In the genomic region with DNA sequence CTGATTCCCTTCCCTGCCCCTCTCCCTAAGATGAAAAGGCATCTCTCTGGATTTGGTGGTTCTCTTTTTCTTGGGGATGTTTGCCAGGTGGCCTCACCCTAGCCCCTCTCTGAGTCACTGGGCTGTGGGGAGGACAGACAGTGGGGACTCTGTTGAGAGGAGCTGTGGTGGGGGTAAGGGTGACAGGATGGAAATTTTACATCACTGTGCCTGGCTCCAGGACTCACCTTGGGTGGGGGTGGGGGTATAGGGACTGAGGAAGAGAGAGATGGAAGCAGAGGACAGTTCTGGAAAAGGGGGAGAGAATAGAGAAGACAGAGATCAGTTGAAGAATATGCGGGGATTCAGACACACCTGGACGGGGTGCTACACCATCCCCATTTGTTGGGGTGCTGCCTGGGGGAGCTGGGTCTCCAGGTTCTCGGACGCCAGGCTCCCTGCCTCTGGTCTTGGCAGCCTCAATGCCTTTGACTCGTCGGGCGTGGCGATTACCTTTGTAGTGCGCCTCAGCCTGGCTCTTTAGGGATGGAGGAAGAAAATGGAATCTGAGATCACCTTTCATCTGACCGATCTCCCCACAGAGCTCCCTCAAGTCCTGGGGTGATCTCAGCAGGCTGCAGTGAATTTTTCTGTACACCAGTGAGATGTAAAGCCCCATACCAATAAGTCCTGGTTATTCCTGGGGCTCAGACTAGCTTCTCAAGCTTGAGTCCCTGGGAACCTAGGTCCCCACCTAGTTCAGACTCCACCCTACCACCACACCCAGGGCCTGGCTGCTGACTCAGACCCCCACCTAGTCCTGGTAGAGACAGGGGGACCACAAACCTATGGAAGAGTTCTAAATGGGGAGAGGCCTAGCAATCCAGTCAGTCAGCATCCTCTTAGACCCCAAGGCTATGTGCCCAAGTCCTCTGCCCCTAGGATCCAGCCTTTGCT, we compare ENCODE assay signal across 3 cellular contexts.
TF ChIP-seq lines count a peak whose summit lies in the region.

No MANE protein-coding gene starts in this region.

TF ChIP-seq in A549, 52 proteins besides CTCF, POLR2A, EP300 and RAD21:
- TF ChIP-seq NR3C1 (IDR thresholded peaks at IDR 0.05), result no peak
- no peak for TF ChIP-seq MAFK (IDR thresholded peaks at IDR 0.05; ENCODE audit: partially characterized antibody)
- no peak for TF ChIP-seq PHF8 (IDR thresholded peaks at IDR 0.05; ENCODE audit: borderline replicate concordance, low read depth)
- no peak for TF ChIP-seq CHD2 (IDR thresholded peaks at IDR 0.05; ENCODE audit: low read length, partially characterized antibody)
- TF ChIP-seq ZNF302 (CRISPR knock-in tag; IDR thresholded peaks at IDR 0.05), result no peak
- TF ChIP-seq SREBF2 (IDR thresholded peaks at IDR 0.05), result no peak
- no peak for TF ChIP-seq TP53 (CRISPR knock-in tag; IDR thresholded peaks at IDR 0.05)

TF ChIP-seq in HEK293, 187 proteins besides CTCF, POLR2A, EP300 and RAD21:
- TF ChIP-seq GLIS1 (tag by site-specific recombination; IDR thresholded peaks at IDR 0.05), result peak; percentile 96
- no peak for TF ChIP-seq RBAK (tag by site-specific recombination; IDR thresholded peaks at IDR 0.05)
- TF ChIP-seq GLIS2 (tag by site-specific recombination; IDR thresholded peaks at IDR 0.05), result peak; percentile 41; the same call in 1 of the 2 replicates
- TF ChIP-seq, protein P1, sequence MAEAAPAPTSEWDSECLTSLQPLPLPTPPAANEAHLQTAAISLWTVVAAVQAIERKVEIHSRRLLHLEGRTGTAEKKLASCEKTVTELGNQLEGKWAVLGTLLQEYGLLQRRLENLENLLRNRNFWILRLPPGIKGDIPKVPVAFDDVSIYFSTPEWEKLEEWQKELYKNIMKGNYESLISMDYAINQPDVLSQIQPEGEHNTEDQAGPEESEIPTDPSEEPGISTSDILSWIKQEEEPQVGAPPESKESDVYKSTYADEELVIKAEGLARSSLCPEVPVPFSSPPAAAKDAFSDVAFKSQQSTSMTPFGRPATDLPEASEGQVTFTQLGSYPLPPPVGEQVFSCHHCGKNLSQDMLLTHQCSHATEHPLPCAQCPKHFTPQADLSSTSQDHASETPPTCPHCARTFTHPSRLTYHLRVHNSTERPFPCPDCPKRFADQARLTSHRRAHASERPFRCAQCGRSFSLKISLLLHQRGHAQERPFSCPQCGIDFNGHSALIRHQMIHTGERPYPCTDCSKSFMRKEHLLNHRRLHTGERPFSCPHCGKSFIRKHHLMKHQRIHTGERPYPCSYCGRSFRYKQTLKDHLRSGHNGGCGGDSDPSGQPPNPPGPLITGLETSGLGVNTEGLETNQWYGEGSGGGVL (tag by site-specific recombination; IDR thresholded peaks at IDR 0.05), result peak; percentile 86
- TF ChIP-seq ZNF660 (tag by site-specific recombination; IDR thresholded peaks at IDR 0.05), result no peak
- no peak for TF ChIP-seq ZNF571 (tag by site-specific recombination; IDR thresholded peaks at IDR 0.05)
- TF ChIP-seq, protein P2, sequence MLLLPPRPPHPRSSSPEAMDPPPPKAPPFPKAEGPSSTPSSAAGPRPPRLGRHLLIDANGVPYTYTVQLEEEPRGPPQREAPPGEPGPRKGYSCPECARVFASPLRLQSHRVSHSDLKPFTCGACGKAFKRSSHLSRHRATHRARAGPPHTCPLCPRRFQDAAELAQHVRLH (tag by site-specific recombination; IDR thresholded peaks at IDR 0.05), result no peak
- TF ChIP-seq GLI2 (tag by site-specific recombination; IDR thresholded peaks at IDR 0.05; ENCODE audit: borderline replicate concordance, low read depth), result no peak
- TF ChIP-seq ZNF10 (tag by site-specific recombination; IDR thresholded peaks at IDR 0.05), result no peak
- no peak for TF ChIP-seq ZBTB20 (tag by site-specific recombination; IDR thresholded peaks at IDR 0.05)
- TF ChIP-seq ZIC2 (tag by site-specific recombination; IDR thresholded peaks at IDR 0.05), result peak; percentile 75
- TF ChIP-seq ZNF146 (tag by site-specific recombination; IDR thresholded peaks at IDR 0.05), result no peak
- TF ChIP-seq MYNN (tag by site-specific recombination; IDR thresholded peaks at IDR 0.05; ENCODE audit: borderline replicate concordance), result no peak
- TF ChIP-seq, protein P3, sequence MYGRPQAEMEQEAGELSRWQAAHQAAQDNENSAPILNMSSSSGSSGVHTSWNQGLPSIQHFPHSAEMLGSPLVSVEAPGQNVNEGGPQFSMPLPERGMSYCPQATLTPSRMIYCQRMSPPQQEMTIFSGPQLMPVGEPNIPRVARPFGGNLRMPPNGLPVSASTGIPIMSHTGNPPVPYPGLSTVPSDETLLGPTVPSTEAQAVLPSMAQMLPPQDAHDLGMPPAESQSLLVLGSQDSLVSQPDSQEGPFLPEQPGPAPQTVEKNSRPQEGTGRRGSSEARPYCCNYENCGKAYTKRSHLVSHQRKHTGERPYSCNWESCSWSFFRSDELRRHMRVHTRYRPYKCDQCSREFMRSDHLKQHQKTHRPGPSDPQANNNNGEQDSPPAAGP (tag by site-specific recombination; IDR thresholded peaks at IDR 0.05), result peak; percentile 49; the same call in 1 of the 2 replicates
- TF ChIP-seq, protein P4, sequence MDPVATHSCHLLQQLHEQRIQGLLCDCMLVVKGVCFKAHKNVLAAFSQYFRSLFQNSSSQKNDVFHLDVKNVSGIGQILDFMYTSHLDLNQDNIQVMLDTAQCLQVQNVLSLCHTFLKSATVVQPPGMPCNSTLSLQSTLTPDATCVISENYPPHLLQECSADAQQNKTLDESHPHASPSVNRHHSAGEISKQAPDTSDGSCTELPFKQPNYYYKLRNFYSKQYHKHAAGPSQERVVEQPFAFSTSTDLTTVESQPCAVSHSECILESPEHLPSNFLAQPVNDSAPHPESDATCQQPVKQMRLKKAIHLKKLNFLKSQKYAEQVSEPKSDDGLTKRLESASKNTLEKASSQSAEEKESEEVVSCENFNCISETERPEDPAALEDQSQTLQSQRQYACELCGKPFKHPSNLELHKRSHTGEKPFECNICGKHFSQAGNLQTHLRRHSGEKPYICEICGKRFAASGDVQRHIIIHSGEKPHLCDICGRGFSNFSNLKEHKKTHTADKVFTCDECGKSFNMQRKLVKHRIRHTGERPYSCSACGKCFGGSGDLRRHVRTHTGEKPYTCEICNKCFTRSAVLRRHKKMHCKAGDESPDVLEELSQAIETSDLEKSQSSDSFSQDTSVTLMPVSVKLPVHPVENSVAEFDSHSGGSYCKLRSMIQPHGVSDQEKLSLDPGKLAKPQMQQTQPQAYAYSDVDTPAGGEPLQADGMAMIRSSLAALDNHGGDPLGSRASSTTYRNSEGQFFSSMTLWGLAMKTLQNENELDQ (tag by site-specific recombination; IDR thresholded peaks at IDR 0.05; ENCODE audit: low read depth), result no peak
- TF ChIP-seq SP3 (tag by site-specific recombination; IDR thresholded peaks at IDR 0.05), result no peak
- TF ChIP-seq KLF1 (tag by site-specific recombination; IDR thresholded peaks at IDR 0.05), result peak; percentile 97
- TF ChIP-seq ZNF561 (tag by site-specific recombination; IDR thresholded peaks at IDR 0.05; ENCODE audit: borderline replicate concordance), result no peak

TF ChIP-seq in K562, 482 proteins besides CTCF, POLR2A, EP300 and RAD21:
- TF ChIP-seq U2AF1 (optimal IDR thresholded peaks at IDR 0.05; ENCODE audit: low read depth, low read length), result no peak
